Comparison of ENCODE assay signal across 1 cellular context in genomic region chr6:150622941-150623874, GRCh38.
TF ChIP-seq lines count a peak whose summit lies in the region.

No MANE protein-coding gene starts in this region.

TF ChIP-seq in GM12878, 131 proteins besides CTCF, POLR2A, EP300 and RAD21 (continued from another document):
- peak; percentile 73; the same call in 1 of the 2 replicates for TF ChIP-seq BACH1 (IDR thresholded peaks at IDR 0.05; ENCODE audit: borderline replicate concordance)
- TF ChIP-seq MEF2A (IDR thresholded peaks at IDR 0.05; ENCODE audit: insufficient read depth, low read depth, low read length) = no peak
- peak; percentile 92 for TF ChIP-seq DPF2 (IDR thresholded peaks at IDR 0.05)
- peak; percentile 91 to 93 for TF ChIP-seq IKZF2 (IDR thresholded peaks at IDR 0.05)
- no peak for TF ChIP-seq NFXL1 (IDR thresholded peaks at IDR 0.05; ENCODE audit: borderline replicate concordance)
- no peak for TF ChIP-seq SIX5 (IDR thresholded peaks at IDR 0.05; ENCODE audit: low read depth, low read length, severe bottlenecking)
- no peak for TF ChIP-seq RELA (IDR thresholded peaks at IDR 0.05; ENCODE audit: borderline replicate concordance, partially characterized antibody)
- TF ChIP-seq CUX1 (IDR thresholded peaks at IDR 0.05; ENCODE audit: insufficient replicate concordance, low read depth, low read length) = no peak
- TF ChIP-seq ZNF592 (IDR thresholded peaks at IDR 0.05) = no peak
- TF ChIP-seq SRF (IDR thresholded peaks at IDR 0.05; ENCODE audit: low read depth in 2 of 2, low read length in 2 of 2) = no peak
- TF ChIP-seq PAX8 (IDR thresholded peaks at IDR 0.05) = no peak
- TF ChIP-seq ZZZ3 (IDR thresholded peaks at IDR 0.05; ENCODE audit: control insufficient read depth, insufficient read length, low read depth) = no peak
- peak; percentile 47 for TF ChIP-seq PBX3 (IDR thresholded peaks at IDR 0.05; ENCODE audit: insufficient replicate concordance, low read depth, low read length)
- TF ChIP-seq BCL3 (IDR thresholded peaks at IDR 0.05; ENCODE audit: borderline replicate concordance, insufficient read depth, low read depth, low read length, poor library complexity, severe bottlenecking) = peak; percentile 48
- TF ChIP-seq NKRF (conservative IDR thresholded peaks at IDR 0.05) = no peak
- no peak for TF ChIP-seq IRF3 (IDR thresholded peaks at IDR 0.05)
- TF ChIP-seq NR2F1 (conservative IDR thresholded peaks at IDR 0.05) = peak; percentile 57
- no peak for TF ChIP-seq POLR2AphosphoS2 (IDR thresholded peaks at IDR 0.05; ENCODE audit: low read depth, low read length)
- no peak for TF ChIP-seq ELK1 (IDR thresholded peaks at IDR 0.05; ENCODE audit: low read depth, low read length)
- TF ChIP-seq NR2C1 (IDR thresholded peaks at IDR 0.05) = no peak
TF ChIP-seq in GM12878: peak in this region for 44.
